Comparison of ENCODE assay signal across 1 cellular context in the genomic region with DNA sequence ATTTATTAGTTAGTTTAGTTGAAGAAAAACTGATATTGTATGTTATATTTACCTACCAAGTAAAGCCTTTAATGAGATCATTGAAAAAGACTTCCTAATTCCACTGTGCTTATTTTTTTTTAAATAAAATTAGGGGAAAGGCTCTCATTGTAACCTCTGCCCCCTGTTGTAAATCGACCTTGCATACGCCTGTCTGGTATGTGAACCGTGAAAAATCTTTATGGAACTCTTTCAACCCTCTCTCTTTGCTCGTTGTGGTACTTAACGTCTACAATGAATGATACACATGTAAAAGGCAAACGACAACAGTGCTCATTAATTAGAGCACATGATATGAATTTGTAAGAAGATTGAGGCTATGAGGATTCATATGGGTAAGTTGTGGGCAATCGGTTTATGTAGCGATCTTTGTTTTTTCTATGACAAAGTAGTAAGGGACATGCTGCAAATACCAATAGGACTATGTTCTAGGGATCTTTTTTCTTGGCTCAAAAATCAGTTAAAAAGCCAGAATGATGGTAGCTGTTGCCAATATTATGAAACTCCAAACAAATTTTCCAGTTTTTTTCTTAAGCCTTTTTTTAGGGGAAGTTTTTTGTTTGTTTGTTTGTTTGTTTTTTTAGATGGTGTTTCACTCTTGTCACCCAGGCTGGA.
TF ChIP-seq lines count a peak whose summit lies in the region.

No MANE protein-coding gene starts in this region.

TF ChIP-seq in HEK293, 187 proteins besides CTCF, POLR2A, EP300 and RAD21:
- TF ChIP-seq, protein P1, sequence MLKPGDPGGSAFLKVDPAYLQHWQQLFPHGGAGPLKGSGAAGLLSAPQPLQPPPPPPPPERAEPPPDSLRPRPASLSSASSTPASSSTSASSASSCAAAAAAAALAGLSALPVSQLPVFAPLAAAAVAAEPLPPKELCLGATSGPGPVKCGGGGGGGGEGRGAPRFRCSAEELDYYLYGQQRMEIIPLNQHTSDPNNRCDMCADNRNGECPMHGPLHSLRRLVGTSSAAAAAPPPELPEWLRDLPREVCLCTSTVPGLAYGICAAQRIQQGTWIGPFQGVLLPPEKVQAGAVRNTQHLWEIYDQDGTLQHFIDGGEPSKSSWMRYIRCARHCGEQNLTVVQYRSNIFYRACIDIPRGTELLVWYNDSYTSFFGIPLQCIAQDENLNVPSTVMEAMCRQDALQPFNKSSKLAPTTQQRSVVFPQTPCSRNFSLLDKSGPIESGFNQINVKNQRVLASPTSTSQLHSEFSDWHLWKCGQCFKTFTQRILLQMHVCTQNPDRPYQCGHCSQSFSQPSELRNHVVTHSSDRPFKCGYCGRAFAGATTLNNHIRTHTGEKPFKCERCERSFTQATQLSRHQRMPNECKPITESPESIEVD (tag by site-specific recombination; IDR thresholded peaks at IDR 0.05) = peak; percentile 12; the same call in 1 of the 2 replicates
- TF ChIP-seq ZBTB48 (tag by site-specific recombination; IDR thresholded peaks at IDR 0.05) = peak; percentile 78
- TF ChIP-seq ZNF549 (tag by site-specific recombination; IDR thresholded peaks at IDR 0.05) = no peak
